Comparison of ENCODE assay signal across 8 cellular contexts in the genomic region with DNA sequence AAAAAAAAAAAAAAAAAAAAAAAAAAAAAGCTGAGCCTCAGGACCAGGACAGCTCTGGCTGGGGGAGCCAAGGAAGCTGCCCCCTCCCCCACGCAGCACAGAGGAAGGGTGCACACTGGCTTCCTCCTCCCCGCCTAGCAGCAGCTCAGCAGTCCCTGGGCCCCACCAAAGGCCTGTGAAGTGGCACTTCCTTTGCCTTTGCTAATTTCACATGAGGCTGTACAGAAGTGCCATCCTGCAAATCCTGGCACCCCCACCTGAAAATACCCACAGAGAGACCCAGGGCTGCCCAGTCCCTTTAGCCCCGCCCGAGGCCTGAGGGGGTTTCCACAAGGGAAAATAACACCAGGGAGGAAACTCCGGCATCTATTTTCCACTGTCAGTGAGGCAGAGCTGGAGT. TPM values are rescaled to one million over a fixed set of nuclear protein-coding genes. Genes with fewer than 3 reads are reported as not detected.
DNase-seq lines count a peak whose midpoint lies in the region; ATAC-seq and TF ChIP-seq lines count a peak whose summit lies in the region.

No MANE protein-coding gene starts in this region.

- no peak for ATAC-seq in HG03108 (IDR thresholded peaks at IDR 0.05; ENCODE audit: unreplicated experiment)

- TF ChIP-seq CTCF in esophagus squamous epithelium (IDR thresholded peaks at IDR 0.05) = no peak

- WGBS in esophagus squamous epithelium, 2 donors = 63 to 69% methylated on average over 4 to 5 of the region's 5 CpGs

- H3K36me3 ChIP-seq in esophagus squamous epithelium = peaks cover 0 to 23% (median 0%) of the 10 kb centered on the region in 3 donors

- peak overlapping the region; percentile 9 to 39 (median 28) for H3K27ac ChIP-seq in esophagus squamous epithelium

- intact Hi-C loops in esophagus squamous epithelium (cut with DNase I) = no loop called here

- H3K4me3 ChIP-seq in Jurkat, Clone E6-1 (ENCODE audit: low read length) = peak overlapping the region; percentile 99
- peak overlapping the region in 2 of 4 donors; percentile 7 to 27 for H3K4me3 ChIP-seq in esophagus squamous epithelium

- TF ChIP-seq POLR2A in esophagus squamous epithelium (IDR thresholded peaks at IDR 0.05) = no peak

- no peaks in the 10 kb centered on the region for H3K27me3 ChIP-seq in esophagus squamous epithelium

- peak; percentile 72 for DNase-seq in Jurkat, Clone E6-1 (ENCODE audit: low read depth, low spot score)
- DNase-seq in activated CD4-positive, alpha-beta T cell treated with anti-CD3 and anti-CD28 coated beads, Interleukin-2, amount 50 U/mL, for 1 hour = peak; percentile 45
- DNase-seq in esophagus squamous epithelium (lab: John Stamatoyannopoulos, UW) (no peak), NCI-H187 treated with DMSO at 0.1 percent for 48 hours (lab: John Stamatoyannopoulos, UW) (no peak), SW 1271 (lab: John Stamatoyannopoulos, UW) (no peak), GOT3 (lab: John Stamatoyannopoulos, UW) (no peak)
- DNase-seq in stimulated activated CD8-positive, alpha-beta memory T cell treated with anti-CD3 and anti-CD28 coated beads, Interleukin-4, amount 100 ng/mL, for 48 hours = peak; percentile 66

- H3K4me1 ChIP-seq in esophagus squamous epithelium = peaks cover 27 to 89% (median 65%) of the 10 kb centered on the region in 3 donors

- H3K9me3 ChIP-seq in esophagus squamous epithelium = no peaks in the 10 kb centered on the region

RNA-seq across cellular contexts. Expression of a gene that starts 3.9 kb away (rescaled TPM):
- polyA plus RNA-seq in Jurkat, Clone E6-1 (2012; ENCODE audit: insufficient read depth, insufficient read length) = 151 TPM
- 10 to 100 TPM; 51.6 to 84.5 (median 72.7) TPM for total RNA-seq in esophagus squamous epithelium

RNA-seq across cellular contexts. Expression of a gene that starts 18.6 kb away (rescaled TPM):
- polyA plus RNA-seq in Jurkat, Clone E6-1 (2012; ENCODE audit: insufficient read depth, insufficient read length) = 53.5 TPM
- total RNA-seq in esophagus squamous epithelium = 100 to 1,000 TPM in 1 of 4 donors, 10 to 100 TPM in 3; 50.1 to 112 (median 63.3) TPM

RNA-seq across cellular contexts. Expression of a gene that starts 28.5 kb away (rescaled TPM):
- 51.2 TPM for polyA plus RNA-seq in Jurkat, Clone E6-1 (2012; ENCODE audit: insufficient read depth, insufficient read length)
- 10 to 100 TPM; 10.8 to 30.8 (median 27.5) TPM for total RNA-seq in esophagus squamous epithelium

RNA-seq across cellular contexts. Expression of a gene that starts 39.5 kb away (rescaled TPM):
- polyA plus RNA-seq in Jurkat, Clone E6-1 (2012; ENCODE audit: insufficient read depth, insufficient read length) = 66.3 TPM
- 100 to 1,000 TPM in 1 of 4 donors, 10 to 100 TPM in 3; 54.2 to 110 (median 79.2) TPM for total RNA-seq in esophagus squamous epithelium

Comparison
In these comparisons a context has a peak if more than half of its experiments do, and no peak if none do; other contexts are left out.
1. DNase-seq: peak in Jurkat, Clone E6-1 (single experiment), activated CD4-positive, alpha-beta T cell treated with anti-CD3 and anti-CD28 coated beads, Interleukin-2, amount 50 U/mL, for 1 hour (single experiment) and stimulated activated CD8-positive, alpha-beta memory T cell treated with anti-CD3 and anti-CD28 coated beads, Interleukin-4, amount 100 ng/mL, for 48 hours (single experiment); none in esophagus squamous epithelium (single experiment), NCI-H187 treated with DMSO at 0.1 percent for 48 hours (single experiment), SW 1271 (0 of 2) and GOT3 (single experiment).